11 cellular contexts compared by ENCODE assay signal in genomic region chr10:32949221-32949678, GRCh38. TPM values are rescaled to one million over a fixed set of nuclear protein-coding genes. Genes with fewer than 3 reads are reported as not detected.
A peak's percentile ranks its signal among the peaks of the same experiment; 100 is the strongest.
DNase-seq lines count a peak whose midpoint lies in the region; ATAC-seq, FAIRE-seq and TF ChIP-seq lines count a peak whose summit lies in the region.
"Had no signal": no experiment of that assay in that cellular context is flagged by ENCODE, and none has a peak within 500 bp of the region (broad histone marks: within the 10 kb centered on the region; RNA-seq: fewer than 3 reads in every experiment).

No MANE protein-coding gene starts in this region.

- H3K9me2 ChIP-seq in PC-3 (replicated peaks; ENCODE audit: low read length): no peaks in the 10 kb centered on the region

- TF ChIP-seq CTCF in PC-3 (conservative IDR thresholded peaks at IDR 0.05; ENCODE audit: low read depth, low read length): no peak
- TF ChIP-seq CTCF in gastroesophageal sphincter (IDR thresholded peaks at IDR 0.05): no peak

- no TSS peak for BruUV-seq in PC-3 (replicated peaks; lab: Mats Ljungman, UMichigan)

- no peaks in the 10 kb centered on the region for H3K27me3 Mint-ChIP-seq in CD4-positive, CD25-positive, alpha-beta regulatory T cell

- peaks cover 96% of the 10 kb centered on the region for H4K20me1 ChIP-seq in PC-3 (ENCODE audit: low read length)

- H3K9me3 Mint-ChIP-seq in CD4-positive, CD25-positive, alpha-beta regulatory T cell: no peaks in the 10 kb centered on the region

- peak overlapping the region; percentile 70 for H3K27ac ChIP-seq in CD4-positive, CD25-positive, alpha-beta regulatory T cell (ENCODE audit: insufficient read depth, low read length, poor library complexity, severe bottlenecking)
- H3K27ac ChIP-seq in PC-3 (ENCODE audit: low read length) (no peak overlapping the region), gastroesophageal sphincter (peak overlapping the region in 3 of 4 donors; percentile 46 to 99 (median 50))

- H3F3A ChIP-seq in PC-3 (ENCODE audit: low read length, unreplicated experiment): peaks cover 13% of the 10 kb centered on the region

- no peaks in the 10 kb centered on the region for H3K9me3 ChIP-seq in CD4-positive, CD25-positive, alpha-beta regulatory T cell (ENCODE audit: control insufficient read depth in 2 of 2, low read length in 2 of 2)
- H3K9me3 ChIP-seq in PC-3 (ENCODE audit: low read length): no peaks in the 10 kb centered on the region
- no peaks in the 10 kb centered on the region for H3K9me3 ChIP-seq in gastroesophageal sphincter

- peak overlapping the region in 1 of 3 donors; percentile 38 for H3K27ac Mint-ChIP-seq in CD4-positive, CD25-positive, alpha-beta regulatory T cell

- ATAC-seq in CD4-positive, CD25-positive, alpha-beta regulatory T cell (ENCODE audit: low read depth in 2 of 2): no peak
- ATAC-seq in PC-3 (no peak; the same call in 1 of the 2 replicates), gastroesophageal sphincter (no peak), HG02884 (IDR thresholded peaks at IDR 0.05; ENCODE audit: unreplicated experiment) (no peak)

- H3K36me3 ChIP-seq in CD4-positive, CD25-positive, alpha-beta regulatory T cell (ENCODE audit: control insufficient read depth, insufficient read depth, low read length): peaks cover 3% of the 10 kb centered on the region
- H3K36me3 ChIP-seq in PC-3 (ENCODE audit: low read depth, low read length) (peaks cover 54% of the 10 kb centered on the region), gastroesophageal sphincter (no peaks in the 10 kb centered on the region)

- no peaks in the 10 kb centered on the region for H3K27me3 ChIP-seq in CD4-positive, CD25-positive, alpha-beta regulatory T cell (ENCODE audit: control insufficient read depth, insufficient read depth, low read length)
- H3K27me3 ChIP-seq in PC-3 (ENCODE audit: low read length): no peaks in the 10 kb centered on the region
- no peaks in the 10 kb centered on the region for H3K27me3 ChIP-seq in gastroesophageal sphincter

- H3K9ac ChIP-seq in PC-3 (ENCODE audit: low read length): no peak overlapping the region

- peaks cover 73 to 92% (median 80%) of the 10 kb centered on the region in 4 donors for H3K4me1 Mint-ChIP-seq in CD4-positive, CD25-positive, alpha-beta regulatory T cell

- TF ChIP-seq EP300 in gastroesophageal sphincter (IDR thresholded peaks at IDR 0.05): no peak

- intact Hi-C loops in PC-3 (cut with micrococcal nuclease): no loop called here

- peak overlapping the region; percentile 11; the same call in 1 of the 2 replicates for H3K4me2 ChIP-seq in PC-3 (ENCODE audit: low read length)

- H3K4me3 Mint-ChIP-seq in CD4-positive, CD25-positive, alpha-beta regulatory T cell: peak overlapping the region; percentile 34 to 90 (median 72)

- CTCF ChIA-PET in PC-3 (lab: Charles Lee): interaction anchor here (0.5 kb wide), 1 partner anchor 60 kb away, joined by 3 read pairs; no protein-coding TSS in a partner anchor

- peak overlapping the region; percentile 99 for H3K4me3 ChIP-seq in CD4-positive, CD25-positive, alpha-beta regulatory T cell (ENCODE audit: low read depth, low read length)
- H3K4me3 ChIP-seq in PC-3 (ENCODE audit: low read length): no peak overlapping the region
- no peak overlapping the region for H3K4me3 ChIP-seq in gastroesophageal sphincter

- POLR2A ChIA-PET in PC-3 (lab: Charles Lee; ENCODE audit: unreplicated experiment): no interaction called here

- H3K4me1 ChIP-seq in CD4-positive, CD25-positive, alpha-beta regulatory T cell (ENCODE audit: control insufficient read depth, insufficient read depth, low read length, poor library complexity, severe bottlenecking): peaks cover 89% of the 10 kb centered on the region
- H3K4me1 ChIP-seq in PC-3 (ENCODE audit: insufficient read depth, low read length) (peaks cover 83% of the 10 kb centered on the region), gastroesophageal sphincter (peaks cover 8 to 98% (median 39%) of the 10 kb centered on the region in 3 donors)

- H3K79me2 ChIP-seq in PC-3 (ENCODE audit: low read length): peaks cover 100% of the 10 kb centered on the region

- no peak for TF ChIP-seq POLR2A in gastroesophageal sphincter (IDR thresholded peaks at IDR 0.05)

- peaks cover 9% of the 10 kb centered on the region for H3K36me3 Mint-ChIP-seq in CD4-positive, CD25-positive, alpha-beta regulatory T cell

- no peak overlapping the region for H2AFZ ChIP-seq in PC-3 (ENCODE audit: low read length)

- DNase-seq in CD4-positive, CD25-positive, alpha-beta regulatory T cell: no peak
- DNase-seq in GM18507 (ENCODE audit: extremely low spot score, insufficient read length, low read depth): no peak
- DNase-seq in PC-3: no peak
- DNase-seq in T1000 (lab: John Stamatoyannopoulos, UW): no peak
- no peak for DNase-seq in kidney glomerular epithelial cell (lab: John Stamatoyannopoulos, UW)
- DNase-seq in NCI-H2081 treated with DMSO at 0.1 percent for 48 hours (lab: John Stamatoyannopoulos, UW): no peak
- DNase-seq: NK-92 treated with Interleukin-12 subunit alpha and Interleukin-12 subunit beta, amount 100 ng/mL, for 24 hours; substantia nigra had no signal

- FAIRE-seq in GM18507 (lab: Jason Lieb, UNC): peak; percentile 21
- FAIRE-seq: bronchial epithelial cell had no signal

RNA-seq across cellular contexts. Expression of gene ITGB1, which starts 8.8 kb away (rescaled TPM):
- total RNA-seq in CD4-positive, CD25-positive, alpha-beta regulatory T cell: 524 TPM
- 100 to 1,000 TPM; 360 to 577 (median 469) TPM for polyA plus RNA-seq in CD4-positive, CD25-positive, alpha-beta regulatory T cell
- total RNA-seq in PC-3 (2014; rRNA removed): 956 and 1,010 TPM in 2 replicates
- 1,000 to 10,000 TPM in 3 of 4 donors, 100 to 1,000 TPM in 1; 998 to 2,832 (median 1,462) TPM for total RNA-seq in gastroesophageal sphincter
